In genomic region chr18:43271593-43272432, GRCh38 we compare ENCODE assay signal across 1 cellular context.
TF ChIP-seq lines count a peak whose summit lies in the region.

No MANE protein-coding gene starts in this region.

TF ChIP-seq in GM23338, 12 proteins besides CTCF, POLR2A, EP300 and RAD21 (continued from another document):
- TF ChIP-seq REST (IDR thresholded peaks at IDR 0.05; ENCODE audit: unreplicated experiment): no peak
